Comparison of ENCODE assay signal across 8 cellular contexts in genomic region chr19:17094694-17095093, GRCh38. TPM values are rescaled to one million over a fixed set of nuclear protein-coding genes. Genes with fewer than 3 reads are reported as not detected.
A peak's percentile ranks its signal among the peaks of the same experiment; 100 is the strongest.
DNase-seq lines count a peak whose midpoint lies in the region; ATAC-seq and TF ChIP-seq lines count a peak whose summit lies in the region.
"Not testable (repeated sequence)": the region's sequence is repeated elsewhere in the genome, so short reads cannot be mapped to it uniquely, and the experiment has no call there.

No MANE protein-coding gene starts in this region.

- H3K27me3 ChIP-seq in Peyer's patch; breast epithelium; fibroblast of lung (ENCODE audit: control insufficient read depth, insufficient read depth, low read length); left lung; neutrophil; skeletal muscle tissue (ENCODE audit: control insufficient read depth in 3 of 3, insufficient read depth in 3 of 3, low read length in 3 of 3); testis; aorta (ENCODE audit: control insufficient read depth in 1 of 2, insufficient read depth in 2 of 2, low read length in 1 of 2): not testable (repeated sequence)

- peaks cover 0 to 43% (median 15%) of the 10 kb centered on the region in 4 donors for H3K4me1 ChIP-seq in Peyer's patch
- H3K4me1 ChIP-seq in breast epithelium; skeletal muscle tissue (ENCODE audit: control insufficient read depth in 3 of 3, insufficient read depth in 3 of 3, low read length in 3 of 3); aorta (ENCODE audit: control insufficient read depth in 1 of 2, insufficient read depth in 2 of 2, low read length in 2 of 2): not testable (repeated sequence)
- peaks cover 36% of the 10 kb centered on the region for H3K4me1 ChIP-seq in fibroblast of lung (ENCODE audit: control insufficient read depth, extremely low read depth, insufficient read depth, low read length)
- peaks cover 23 to 82% of the 10 kb centered on the region in 2 donors for H3K4me1 ChIP-seq in left lung
- peaks cover 43 to 52% of the 10 kb centered on the region in 2 experiments for H3K4me1 ChIP-seq in neutrophil (ENCODE audit: control insufficient read depth in 1 of 2, insufficient read depth in 1 of 2, low read depth in 1 of 2, low read length in 1 of 2)
- peaks cover 31% of the 10 kb centered on the region for H3K4me1 ChIP-seq in testis

- intact Hi-C loops in breast epithelium (cut with DNase I; ENCODE audit: low total_unique reads); left lung (cut with DNase I); testis (cut with DNase I; ENCODE audit: low total_unique reads): not testable (repeated sequence)
- intact Hi-C loops in aorta (cut with DNase I) = loop anchor here (2.0 to 5.0 kb wide), 2 partner anchors 14 to 43 kb away; no protein-coding TSS in a partner anchor

- peaks cover 89% of the 10 kb centered on the region for H3K79me2 ChIP-seq in fibroblast of lung (ENCODE audit: control insufficient read depth, insufficient read depth, low read length)

- not testable (repeated sequence) for TF ChIP-seq POLR2A in Peyer's patch (IDR thresholded peaks at IDR 0.05); breast epithelium (IDR thresholded peaks at IDR 0.05); testis (IDR thresholded peaks at IDR 0.05)

- not testable (repeated sequence) for H3K4me3 ChIP-seq in Peyer's patch; breast epithelium; fibroblast of lung (replicated peaks in 1 of 4; ENCODE audit: control extremely low read depth in 1 of 4, insufficient read depth in 1 of 4, low read depth in 3 of 4, low read length in 4 of 4); left lung; neutrophil (ENCODE audit: low read depth in 1 of 2, low read length in 1 of 2); skeletal muscle tissue (ENCODE audit: low read length in 3 of 3); testis; aorta (ENCODE audit: low read length in 2 of 2)

- H3K27ac ChIP-seq in Peyer's patch = peak overlapping the region; percentile 47 to 73 (median 58)
- H3K27ac ChIP-seq in breast epithelium = peak overlapping the region; percentile 11 to 39
- H3K27ac ChIP-seq in fibroblast of lung (ENCODE audit: insufficient read depth, low read length) = peak overlapping the region; percentile 67
- H3K27ac ChIP-seq in left lung = peak overlapping the region; percentile 69 to 76
- peak overlapping the region; percentile 71 for H3K27ac ChIP-seq in neutrophil
- peak overlapping the region; percentile 69 for H3K27ac ChIP-seq in skeletal muscle tissue (ENCODE audit: low read depth, low read length)
- peak overlapping the region; percentile 57 to 86 for H3K27ac ChIP-seq in testis
- peak overlapping the region; percentile 51 to 79 for H3K27ac ChIP-seq in aorta (ENCODE audit: low read depth in 1 of 2, low read length in 2 of 2)

- H3K36me3 ChIP-seq in Peyer's patch; breast epithelium; fibroblast of lung (ENCODE audit: control insufficient read depth, insufficient read depth, low read length); left lung; neutrophil; skeletal muscle tissue (ENCODE audit: control insufficient read depth in 3 of 3, insufficient read depth in 3 of 3, low read length in 3 of 3); testis (ENCODE audit: low read depth, missing control alignments); aorta (ENCODE audit: control insufficient read depth in 1 of 2, insufficient read depth in 2 of 2, low read length in 1 of 2): not testable (repeated sequence)

- H3K9me3 ChIP-seq in Peyer's patch; breast epithelium; fibroblast of lung (ENCODE audit: control insufficient read depth, insufficient read depth, low read depth, low read length); left lung; neutrophil; skeletal muscle tissue (ENCODE audit: control insufficient read depth in 3 of 3, low read length in 3 of 3); testis; aorta (ENCODE audit: control insufficient read depth, low read length): not testable (repeated sequence)

- H3K4me2 ChIP-seq in fibroblast of lung (ENCODE audit: extremely low read depth, insufficient read depth, low read length) = not testable (repeated sequence)

- not testable (repeated sequence) for H4K20me1 ChIP-seq in fibroblast of lung (ENCODE audit: control insufficient read depth, extremely low read depth, insufficient read depth, low read length)

- DNase-seq in Peyer's patch; breast epithelium (ENCODE audit: low spot score in 2 of 2); fibroblast of lung (ENCODE audit: low read depth in 2 of 2); left lung; testis; aorta: not testable (repeated sequence)

- not testable (repeated sequence) for H3K9ac ChIP-seq in fibroblast of lung (ENCODE audit: insufficient read depth, low read length); skeletal muscle tissue (ENCODE audit: low read depth in 1 of 3, low read length in 3 of 3)

- 81 to 86% methylated on average over 3 of the region's 3 CpGs for WGBS in testis, 2 donors
- 13 to 17% methylated on average over 3 of the region's 3 CpGs for WGBS in aorta, 2 donors

- TF ChIP-seq CTCF in Peyer's patch (IDR thresholded peaks at IDR 0.05); breast epithelium (IDR thresholded peaks at IDR 0.05); fibroblast of lung (conservative IDR thresholded peaks at IDR 0.05 in 1 of 2, IDR thresholded peaks at IDR 0.05 in 1 of 2; ENCODE audit: low read depth in 1 of 2, low read length in 2 of 2); left lung (IDR thresholded peaks at IDR 0.05); neutrophil (IDR thresholded peaks at IDR 0.05); testis (IDR thresholded peaks at IDR 0.05): not testable (repeated sequence)

- not testable (repeated sequence) for H2AFZ ChIP-seq in fibroblast of lung (ENCODE audit: low read length)

- ATAC-seq in left lung; aorta (ENCODE audit: low FRiP score): not testable (repeated sequence)

RNA-seq across cellular contexts. Expression of gene MYO9B, which starts 19.1 kb away (rescaled TPM):
- total RNA-seq in Peyer's patch = 100 to 1,000 TPM in 3 of 4 donors, 10 to 100 TPM in 1; 65.3 to 578 (median 143) TPM
- 10 to 100 TPM; 76.0 to 79.5 (median 77.4) TPM for total RNA-seq in breast epithelium
- total RNA-seq in fibroblast of lung = 44.2 and 52.5 TPM in 2 replicates
- 32.5 and 39.5 TPM in 2 replicates for polyA plus RNA-seq in fibroblast of lung
- polyA plus RNA-seq in fibroblast of lung (2012) = 64.0 and 66.2 TPM in 2 replicates
- 143 and 156 TPM in 2 replicates for polyA minus RNA-seq in fibroblast of lung (ENCODE audit: low replicate concordance)
- total RNA-seq in left lung = 100 to 1,000 TPM in 1 of 2 donors, 10 to 100 TPM in 1; 89.5 to 149 TPM
- total RNA-seq in skeletal muscle tissue = 12.5 TPM
- 100 to 1,000 TPM; 407 TPM for total RNA-seq in testis
- polyA plus RNA-seq in testis (ENCODE audit: insufficient read depth, low read depth, low replicate concordance) = 121 TPM
- total RNA-seq in aorta = 100 to 1,000 TPM; 165 to 176 TPM
- polyA plus RNA-seq in aorta = 100 to 1,000 TPM in 1 of 2 donors, 10 to 100 TPM in 1; 34.3 to 183 TPM

RNA-seq across cellular contexts. Expression of gene HAUS8, which starts 19.4 kb away (rescaled TPM):
- total RNA-seq in Peyer's patch (10 to 100 TPM in 2 of 4 donors, 1 to 10 TPM in 2; 9.7 to 29.7 (median 10.1) TPM), breast epithelium (1 to 10 TPM; 5.6 to 6.7 (median 5.8) TPM), fibroblast of lung (2.0 and 2.1 TPM in 2 replicates), left lung (10 to 100 TPM in 1 of 2 donors, 1 to 10 TPM in 1; 8.4 to 11.6 TPM), skeletal muscle tissue (2.6 TPM), testis (10 to 100 TPM; 20.0 to 23.5 TPM), aorta (1 to 10 TPM; 5.8 to 7.2 TPM)
- polyA plus RNA-seq in fibroblast of lung (6.7 and 13.8 TPM in 2 replicates), testis (ENCODE audit: insufficient read depth, low read depth, low replicate concordance) (29.7 TPM), aorta (10 to 100 TPM in 1 of 2 donors, 1 to 10 TPM in 1; 4.5 to 15.1 TPM)
- 5.0 and 12.2 TPM in 2 replicates for polyA plus RNA-seq in fibroblast of lung (2012)
- polyA minus RNA-seq in fibroblast of lung (ENCODE audit: low replicate concordance) = 2.7 and 6.0 TPM in 2 replicates
